ENCODE assay signal across 1 cellular context in the genomic region with DNA sequence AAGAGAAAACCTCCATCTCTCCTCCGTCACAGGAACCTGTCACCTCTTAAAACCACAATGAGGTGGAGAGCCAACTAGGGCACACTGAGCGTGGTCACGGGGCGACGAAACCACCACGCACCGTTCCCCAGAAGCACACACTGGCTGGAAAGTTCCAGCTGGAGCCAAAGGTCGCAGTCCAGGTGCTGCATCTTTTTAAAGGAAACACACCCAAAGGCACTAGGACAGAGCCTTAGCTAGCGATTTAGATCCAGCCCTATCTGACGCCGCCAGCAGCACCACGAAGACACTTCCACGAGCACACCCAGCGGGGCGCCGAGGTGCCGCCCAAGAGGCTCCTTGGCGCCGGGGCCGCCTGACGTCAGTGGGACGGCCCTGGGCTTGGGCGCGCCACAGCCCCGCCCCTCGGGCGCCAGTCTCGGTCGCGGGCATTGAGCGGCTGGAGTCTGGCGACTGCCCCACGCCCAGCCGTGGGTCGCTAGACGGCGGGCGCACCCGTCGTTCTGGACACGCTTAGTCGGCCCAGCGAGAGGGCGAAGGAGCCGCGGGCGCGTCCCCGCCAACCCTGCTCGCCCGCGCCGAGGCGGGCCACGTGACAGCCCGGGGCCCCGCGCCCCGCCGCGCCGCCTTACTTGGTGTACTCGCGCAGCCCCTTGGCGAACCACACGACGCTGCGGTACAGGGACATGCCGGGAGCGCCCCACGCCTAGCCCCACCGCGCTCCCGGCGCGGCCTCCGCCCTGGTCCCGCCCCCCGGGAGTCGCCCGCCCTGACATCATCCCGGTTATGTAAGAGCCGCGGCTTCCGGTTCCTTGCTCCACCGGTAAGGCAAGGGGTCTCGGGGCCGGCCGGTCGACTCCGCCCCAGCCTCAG.
TF ChIP-seq lines count a peak whose summit lies in the region.

TSS of gene DHRS12 (minus strand) at position 742 of the 873 bp plus-strand sequence. CDS start 4,504 bp downstream, outside the sequence.

TF ChIP-seq in WTC11, 78 proteins besides CTCF, POLR2A, EP300 and RAD21 (continued from another document and continues in another):
- TF ChIP-seq, protein P1, sequence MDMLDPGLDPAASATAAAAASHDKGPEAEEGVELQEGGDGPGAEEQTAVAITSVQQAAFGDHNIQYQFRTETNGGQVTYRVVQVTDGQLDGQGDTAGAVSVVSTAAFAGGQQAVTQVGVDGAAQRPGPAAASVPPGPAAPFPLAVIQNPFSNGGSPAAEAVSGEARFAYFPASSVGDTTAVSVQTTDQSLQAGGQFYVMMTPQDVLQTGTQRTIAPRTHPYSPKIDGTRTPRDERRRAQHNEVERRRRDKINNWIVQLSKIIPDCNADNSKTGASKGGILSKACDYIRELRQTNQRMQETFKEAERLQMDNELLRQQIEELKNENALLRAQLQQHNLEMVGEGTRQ (CRISPR knock-in tag; IDR thresholded peaks at IDR 0.05) = peak; percentile 91
- no peak for TF ChIP-seq HMGA2 (CRISPR knock-in tag; IDR thresholded peaks at IDR 0.05)
- TF ChIP-seq NFE2L1 (CRISPR knock-in tag; IDR thresholded peaks at IDR 0.05) = 0 out of 2 replicates have a peak, but pooled peaks have one; percentile 22
- no peak; the same call in 1 of the 2 replicates for TF ChIP-seq ETV6 (CRISPR knock-in tag; IDR thresholded peaks at IDR 0.05)
- no peak for TF ChIP-seq JAZF1 (CRISPR knock-in tag; IDR thresholded peaks at IDR 0.05)
- peak; percentile 42; the same call in 1 of the 2 replicates for TF ChIP-seq MAX (CRISPR knock-in tag; IDR thresholded peaks at IDR 0.05)
- peak; percentile 65; the same call in 1 of the 2 replicates for TF ChIP-seq FOXP1 (CRISPR knock-in tag; IDR thresholded peaks at IDR 0.05; ENCODE audit: borderline replicate concordance)
- TF ChIP-seq JUN (CRISPR knock-in tag; IDR thresholded peaks at IDR 0.05) = peak; percentile 55; the same call in 1 of the 2 replicates
- TF ChIP-seq KAT7 (CRISPR knock-in tag; IDR thresholded peaks at IDR 0.05; ENCODE audit: borderline replicate concordance) = peak; percentile 80; the same call in 1 of the 2 replicates
- TF ChIP-seq RELA (CRISPR knock-in tag; IDR thresholded peaks at IDR 0.05; ENCODE audit: borderline replicate concordance) = no peak
- no peak for TF ChIP-seq ATF2 (CRISPR knock-in tag; IDR thresholded peaks at IDR 0.05; ENCODE audit: borderline replicate concordance, low read depth)
- TF ChIP-seq FOXK1 (CRISPR knock-in tag; IDR thresholded peaks at IDR 0.05) = peak; percentile 19; the same call in 1 of the 2 replicates
- TF ChIP-seq ZNF423 (CRISPR knock-in tag; IDR thresholded peaks at IDR 0.05) = no peak
- peak; percentile 48; the same call in 1 of the 2 replicates for TF ChIP-seq TEAD1 (CRISPR knock-in tag; IDR thresholded peaks at IDR 0.05)
- TF ChIP-seq USF1 (CRISPR knock-in tag; IDR thresholded peaks at IDR 0.05) = peak; percentile 52; the same call in 1 of the 2 replicates
- no peak for TF ChIP-seq E2F4 (CRISPR knock-in tag; IDR thresholded peaks at IDR 0.05; ENCODE audit: borderline replicate concordance, low read depth)
- TF ChIP-seq, protein P2, sequence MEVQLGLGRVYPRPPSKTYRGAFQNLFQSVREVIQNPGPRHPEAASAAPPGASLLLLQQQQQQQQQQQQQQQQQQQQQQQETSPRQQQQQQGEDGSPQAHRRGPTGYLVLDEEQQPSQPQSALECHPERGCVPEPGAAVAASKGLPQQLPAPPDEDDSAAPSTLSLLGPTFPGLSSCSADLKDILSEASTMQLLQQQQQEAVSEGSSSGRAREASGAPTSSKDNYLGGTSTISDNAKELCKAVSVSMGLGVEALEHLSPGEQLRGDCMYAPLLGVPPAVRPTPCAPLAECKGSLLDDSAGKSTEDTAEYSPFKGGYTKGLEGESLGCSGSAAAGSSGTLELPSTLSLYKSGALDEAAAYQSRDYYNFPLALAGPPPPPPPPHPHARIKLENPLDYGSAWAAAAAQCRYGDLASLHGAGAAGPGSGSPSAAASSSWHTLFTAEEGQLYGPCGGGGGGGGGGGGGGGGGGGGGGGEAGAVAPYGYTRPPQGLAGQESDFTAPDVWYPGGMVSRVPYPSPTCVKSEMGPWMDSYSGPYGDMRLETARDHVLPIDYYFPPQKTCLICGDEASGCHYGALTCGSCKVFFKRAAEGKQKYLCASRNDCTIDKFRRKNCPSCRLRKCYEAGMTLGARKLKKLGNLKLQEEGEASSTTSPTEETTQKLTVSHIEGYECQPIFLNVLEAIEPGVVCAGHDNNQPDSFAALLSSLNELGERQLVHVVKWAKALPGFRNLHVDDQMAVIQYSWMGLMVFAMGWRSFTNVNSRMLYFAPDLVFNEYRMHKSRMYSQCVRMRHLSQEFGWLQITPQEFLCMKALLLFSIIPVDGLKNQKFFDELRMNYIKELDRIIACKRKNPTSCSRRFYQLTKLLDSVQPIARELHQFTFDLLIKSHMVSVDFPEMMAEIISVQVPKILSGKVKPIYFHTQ (CRISPR knock-in tag; IDR thresholded peaks at IDR 0.05) = no peak
- TF ChIP-seq ZSCAN18 (CRISPR knock-in tag; IDR thresholded peaks at IDR 0.05) = no peak
- peak; percentile 33; the same call in 1 of the 2 replicates for TF ChIP-seq ESRRA (CRISPR knock-in tag; IDR thresholded peaks at IDR 0.05; ENCODE audit: borderline replicate concordance)
- no peak for TF ChIP-seq TP53 (CRISPR knock-in tag; IDR thresholded peaks at IDR 0.05)
- peak; percentile 39; the same call in 1 of the 2 replicates for TF ChIP-seq SP1 (CRISPR knock-in tag; conservative IDR thresholded peaks at IDR 0.05)
- TF ChIP-seq ZNF396 (CRISPR knock-in tag; IDR thresholded peaks at IDR 0.05; ENCODE audit: borderline replicate concordance) = no peak
- TF ChIP-seq ZBTB43 (CRISPR knock-in tag; IDR thresholded peaks at IDR 0.05) = no peak
- TF ChIP-seq IRF2 (CRISPR knock-in tag; IDR thresholded peaks at IDR 0.05; ENCODE audit: borderline replicate concordance, low read depth) = no peak
- TF ChIP-seq RORB (CRISPR knock-in tag; IDR thresholded peaks at IDR 0.05) = no peak
- TF ChIP-seq, protein P3, sequence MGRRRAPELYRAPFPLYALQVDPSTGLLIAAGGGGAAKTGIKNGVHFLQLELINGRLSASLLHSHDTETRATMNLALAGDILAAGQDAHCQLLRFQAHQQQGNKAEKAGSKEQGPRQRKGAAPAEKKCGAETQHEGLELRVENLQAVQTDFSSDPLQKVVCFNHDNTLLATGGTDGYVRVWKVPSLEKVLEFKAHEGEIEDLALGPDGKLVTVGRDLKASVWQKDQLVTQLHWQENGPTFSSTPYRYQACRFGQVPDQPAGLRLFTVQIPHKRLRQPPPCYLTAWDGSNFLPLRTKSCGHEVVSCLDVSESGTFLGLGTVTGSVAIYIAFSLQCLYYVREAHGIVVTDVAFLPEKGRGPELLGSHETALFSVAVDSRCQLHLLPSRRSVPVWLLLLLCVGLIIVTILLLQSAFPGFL (CRISPR knock-in tag; IDR thresholded peaks at IDR 0.05; ENCODE audit: borderline replicate concordance) = no peak
- TF ChIP-seq ZNF425 (CRISPR knock-in tag; conservative IDR thresholded peaks at IDR 0.05) = no peak
- TF ChIP-seq, protein P4, sequence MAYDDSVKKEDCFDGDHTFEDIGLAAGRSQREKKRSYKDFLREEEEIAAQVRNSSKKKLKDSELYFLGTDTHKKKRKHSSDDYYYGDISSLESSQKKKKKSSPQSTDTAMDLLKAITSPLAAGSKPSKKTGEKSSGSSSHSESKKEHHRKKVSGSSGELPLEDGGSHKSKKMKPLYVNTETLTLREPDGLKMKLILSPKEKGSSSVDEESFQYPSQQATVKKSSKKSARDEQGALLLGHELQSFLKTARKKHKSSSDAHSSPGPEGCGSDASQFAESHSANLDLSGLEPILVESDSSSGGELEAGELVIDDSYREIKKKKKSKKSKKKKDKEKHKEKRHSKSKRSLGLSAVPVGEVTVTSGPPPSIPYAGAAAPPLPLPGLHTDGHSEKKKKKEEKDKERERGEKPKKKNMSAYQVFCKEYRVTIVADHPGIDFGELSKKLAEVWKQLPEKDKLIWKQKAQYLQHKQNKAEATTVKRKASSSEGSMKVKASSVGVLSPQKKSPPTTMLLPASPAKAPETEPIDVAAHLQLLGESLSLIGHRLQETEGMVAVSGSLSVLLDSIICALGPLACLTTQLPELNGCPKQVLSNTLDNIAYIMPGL (CRISPR knock-in tag; IDR thresholded peaks at IDR 0.05) = peak; percentile 50; the same call in 1 of the 2 replicates
- TF ChIP-seq, protein P5, sequence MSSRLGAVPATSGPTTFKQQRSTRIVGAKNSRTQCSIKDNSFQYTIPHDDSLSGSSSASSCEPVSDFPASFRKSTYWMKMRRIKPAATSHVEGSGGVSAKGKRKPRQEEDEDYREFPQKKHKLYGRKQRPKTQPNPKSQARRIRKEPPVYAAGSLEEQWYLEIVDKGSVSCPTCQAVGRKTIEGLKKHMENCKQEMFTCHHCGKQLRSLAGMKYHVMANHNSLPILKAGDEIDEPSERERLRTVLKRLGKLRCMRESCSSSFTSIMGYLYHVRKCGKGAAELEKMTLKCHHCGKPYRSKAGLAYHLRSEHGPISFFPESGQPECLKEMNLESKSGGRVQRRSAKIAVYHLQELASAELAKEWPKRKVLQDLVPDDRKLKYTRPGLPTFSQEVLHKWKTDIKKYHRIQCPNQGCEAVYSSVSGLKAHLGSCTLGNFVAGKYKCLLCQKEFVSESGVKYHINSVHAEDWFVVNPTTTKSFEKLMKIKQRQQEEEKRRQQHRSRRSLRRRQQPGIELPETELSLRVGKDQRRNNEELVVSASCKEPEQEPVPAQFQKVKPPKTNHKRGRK (CRISPR knock-in tag; IDR thresholded peaks at IDR 0.05; ENCODE audit: borderline replicate concordance) = no peak
- no peak for TF ChIP-seq CDX4 (CRISPR knock-in tag; IDR thresholded peaks at IDR 0.05; ENCODE audit: borderline replicate concordance)
- no peak for TF ChIP-seq TCF7 (CRISPR knock-in tag; IDR thresholded peaks at IDR 0.05; ENCODE audit: low read depth)
- no peak for TF ChIP-seq TEAD4 (CRISPR knock-in tag; IDR thresholded peaks at IDR 0.05)
